Comparison of ENCODE assay signal across 19 cellular contexts in the genomic region with DNA sequence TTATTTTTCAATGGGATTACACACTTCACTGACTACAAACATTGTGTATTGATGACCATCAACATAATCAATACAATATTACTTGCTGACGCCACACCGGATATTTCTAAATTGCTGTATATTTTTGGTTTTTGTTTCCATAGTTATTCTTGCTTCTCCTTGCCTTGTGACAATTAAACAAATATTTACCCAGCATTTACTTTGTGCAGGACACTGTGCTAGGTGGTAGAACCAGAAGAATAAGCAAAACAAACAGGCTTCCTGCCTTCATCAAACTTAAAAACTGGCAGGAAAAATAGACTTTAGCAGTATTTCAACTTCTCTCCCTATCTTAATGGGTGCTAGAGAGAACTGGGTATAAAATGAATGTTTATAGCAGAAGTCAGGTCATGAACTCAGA. TPM values are rescaled to one million over a fixed set of nuclear protein-coding genes. Genes with fewer than 3 reads are reported as not detected.
A peak's percentile ranks its signal among the peaks of the same experiment; 100 is the strongest.
DNase-seq lines count a peak whose midpoint lies in the region; ATAC-seq, FAIRE-seq and TF ChIP-seq lines count a peak whose summit lies in the region.
"Had no signal": no experiment of that assay in that cellular context is flagged by ENCODE, and none has a peak within 500 bp of the region (broad histone marks: within the 10 kb centered on the region; RNA-seq: fewer than 3 reads in every experiment).

No MANE protein-coding gene starts in this region.

- no peaks in the 10 kb centered on the region for H3K27me3 Mint-ChIP-seq in neural crest cell (ENCODE audit: low read depth)

- FAIRE-seq in islet of Langerhans (lab: Jason Lieb, UNC) = peak; percentile 9
- FAIRE-seq: GM12891, H54, K562 had no signal

- H3K36me3 Mint-ChIP-seq in neural crest cell (ENCODE audit: low read depth) = no peaks in the 10 kb centered on the region

- H3K4me3 Mint-ChIP-seq in neural crest cell = no peak overlapping the region

- peak overlapping the region; percentile 62 for H3K27ac Mint-ChIP-seq in neural crest cell (ENCODE audit: unreplicated experiment)

- no peak for TF ChIP-seq CTCF in neural crest cell (conservative IDR thresholded peaks at IDR 0.05)

- no peak for ATAC-seq in GM21576 (IDR thresholded peaks at IDR 0.05; ENCODE audit: unreplicated experiment)
- no peak for ATAC-seq in HG02623 (IDR thresholded peaks at IDR 0.05; ENCODE audit: unreplicated experiment)
- no peak for ATAC-seq in GM18520 (IDR thresholded peaks at IDR 0.05; ENCODE audit: unreplicated experiment)
- ATAC-seq: K562, Right ventricle myocardium inferior had no signal

- H3K9me3 Mint-ChIP-seq in neural crest cell = no peaks in the 10 kb centered on the region

- peaks cover 28% of the 10 kb centered on the region for H3K4me1 Mint-ChIP-seq in neural crest cell

- peak; percentile 81 for DNase-seq in DMS53 (lab: John Stamatoyannopoulos, UW)
- DNase-seq in NCI-H748 (lab: John Stamatoyannopoulos, UW; ENCODE audit: unreplicated experiment) = peak; percentile 76
- DNase-seq in neural crest cell (ENCODE audit: low read depth, low spot score) = no peak
- DNase-seq: BE2C, DND-41, MM.1S, NCI-H1048, NCI-H1417 treated with DMSO at 0.1 percent for 48 hours, NCI-H1930, NCI-H82, T-helper 1 cell had no signal

RNA-seq across cellular contexts. Expression of a gene that starts 50.6 kb away (rescaled TPM):
- total RNA-seq in neural crest cell = 20.2 and 20.9 TPM in 2 replicates

RNA-seq across cellular contexts. Expression of a gene that starts 50.9 kb away (rescaled TPM):
- total RNA-seq in neural crest cell = 14.1 and 15.3 TPM in 2 replicates
